Comparison of ENCODE assay signal across 24 cellular contexts in genomic region chr1:89986020-89986419, GRCh38. TPM values are rescaled to one million over a fixed set of nuclear protein-coding genes. Genes with fewer than 3 reads are reported as not detected.
DNase-seq lines count a peak whose midpoint lies in the region; ATAC-seq, FAIRE-seq and TF ChIP-seq lines count a peak whose summit lies in the region.
"Had no signal": no experiment of that assay in that cellular context is flagged by ENCODE, and none has a peak within 500 bp of the region (broad histone marks: within the 10 kb centered on the region; RNA-seq: fewer than 3 reads in every experiment).

No MANE protein-coding gene starts in this region.

- no peaks in the 10 kb centered on the region for H3K36me3 ChIP-seq in K562 (ENCODE audit: control insufficient read depth, insufficient read depth, low read length)
- H3K36me3 ChIP-seq: SJCRH30, tibial nerve had no signal

- no peak overlapping the region for H3K4me3 ChIP-seq in K562
- H3K4me3 ChIP-seq: SJCRH30, tibial nerve had no signal

- CTCF ChIA-PET in K562 (lab: Yijun Ruan, JAX; ENCODE audit: low intra/inter-chr PET ratio) = interaction anchor here (1.8 kb wide), 1 partner anchor 180 kb away, joined by 6 read pairs; no protein-coding TSS in a partner anchor

- no peaks in the 10 kb centered on the region for H3K9me1 ChIP-seq in K562 (ENCODE audit: control insufficient read depth, insufficient read depth, low read length)

- no peak for TF ChIP-seq RAD21 in K562 (CRISPR knock-in tag; conservative IDR thresholded peaks at IDR 0.05 in 1 of 2, IDR thresholded peaks at IDR 0.05 in 1 of 2)

- H3K9me3 ChIP-seq in K562 (replicated peaks; ENCODE audit: control insufficient read depth, insufficient read depth, low read depth, low read length) = no peaks in the 10 kb centered on the region
- H3K9me3 ChIP-seq: SJCRH30, tibial nerve had no signal

- no TSS peak for BruUV-seq in K562 (replicated peaks; lab: Mats Ljungman, UMichigan)

- no peak overlapping the region for H3K9ac ChIP-seq in K562 (ENCODE audit: insufficient read depth in 1 of 2, low read depth in 2 of 2, low read length in 2 of 2)

- H3K4me2 ChIP-seq in K562 (ENCODE audit: insufficient read depth, low read length) = no peak overlapping the region

- no peak for TF ChIP-seq POLR2A in K562 (conservative IDR thresholded peaks at IDR 0.05)

- H3K79me2 ChIP-seq in K562 (ENCODE audit: control insufficient read depth, insufficient read depth, low read length) = no peaks in the 10 kb centered on the region

- no peak for FAIRE-seq in K562 (lab: Jason Lieb, UNC)
- FAIRE-seq: D721Med had no signal

- no peak for TF ChIP-seq EP300 in K562 (IDR thresholded peaks at IDR 0.05; ENCODE audit: low read length)

- ATAC-seq in K562 (no peak), left ventricle myocardium superior (no peak), left lobe of liver (no peak)
- ATAC-seq: activated CD8-positive, alpha-beta memory T cell treated with anti-CD3 and anti-CD28 coated beads, Interleukin-2, amount 10 ng/mL, durations not matched to agents 7 days and 5 days; PC-3; stimulated activated naive B cell treated with anti-CD40 and anti-IgM and Interleukin-4, amounts not matched to agents 10 μg/mL and 1 μg/mL and 100 μg/mL, for 72 hours had no signal

- intact Hi-C loops in K562 (cut with micrococcal nuclease) = loop anchor here (5.0 to 10.0 kb wide), 3 partner anchors 84 to 501 kb away; partner anchors contain the start of gene LRRC8C
- intact Hi-C loops in left ventricle myocardium superior (cut with micrococcal nuclease) = loop anchor here (2.0 to 5.0 kb wide), 2 partner anchors 181 to 464 kb away; partner anchors contain the start of gene LRRC8B

- in situ Hi-C loops in K562 (cut with MboI) = loop anchor here (5.0 to 25.0 kb wide), 2 partner anchors 179 to 874 kb away; no protein-coding TSS in a partner anchor

- H4K20me1 ChIP-seq in K562 (replicated peaks; ENCODE audit: control insufficient read depth, insufficient read depth, low read length) = no peaks in the 10 kb centered on the region

- peak; percentile 14 for DNase-seq in DMS 273 treated with DMSO at 0.1 percent for 48 hours (lab: John Stamatoyannopoulos, UW)
- peak; percentile 93 for DNase-seq in NCI-H1105 (lab: John Stamatoyannopoulos, UW)
- DNase-seq in NCI-H2171 (lab: John Stamatoyannopoulos, UW) = peak; percentile 56
- peak in 3 of 4 experiments; percentile 19 to 33 (median 32) for DNase-seq in K562 (ENCODE audit: extremely low read depth in 1 of 4, low spot score in 3 of 4)
- DNase-seq in NCI-H1048 (lab: John Stamatoyannopoulos, UW) = no peak
- DNase-seq in left ventricle myocardium superior = no peak
- no peak for DNase-seq in hepatic stellate cell (ENCODE audit: low spot score)
- no peak for DNase-seq in left lobe of liver (ENCODE audit: low spot score)
- DNase-seq: activated CD4-positive, alpha-beta T cell treated with anti-CD3 and anti-CD28 coated beads for 1 hour; activated CD8-positive, alpha-beta memory T cell treated with anti-CD3 and anti-CD28 coated beads, Interleukin-2, amount 10 ng/mL, durations not matched to agents 7 days and 5 days; activated gamma-delta T cell; AML-193; amniotic stem cell; effector memory CD4-positive, alpha-beta T cell; hippocampal formation; Karpas-422; kidney glomerular epithelial cell; PC-3; SJCRH30; stimulated activated CD4-positive, alpha-beta T cell treated with anti-CD3 and anti-CD28 coated beads, Interleukin-12 subunit alpha, Interleukin-12 subunit beta, amount 100 ng/mL, for 4 hours; stimulated activated naive B cell treated with anti-CD40 and anti-IgM and Interleukin-4, amounts not matched to agents 10 μg/mL and 1 μg/mL and 100 μg/mL, for 72 hours; T-helper 9 cell had no signal

- H3K27ac ChIP-seq in K562 (ENCODE audit: extremely low read depth, low read depth, low read length) = no peak overlapping the region
- H3K27ac ChIP-seq: SJCRH30, tibial nerve had no signal

- no peak for TF ChIP-seq CTCF in K562 (IDR thresholded peaks at IDR 0.05 in 2 of 3, conservative IDR thresholded peaks at IDR 0.05 in 1 of 3; ENCODE audit: insufficient read depth in 2 of 3, low read depth in 1 of 3, low read length in 3 of 3)

- H3K27me3 ChIP-seq in K562 (ENCODE audit: control insufficient read depth in 2 of 2, insufficient read depth in 2 of 2, low read length in 2 of 2) = no peaks in the 10 kb centered on the region
- H3K27me3 ChIP-seq: SJCRH30, tibial nerve had no signal

- 0 out of 2 replicates have a peak overlapping the region, but pooled peaks have one; percentile 30 for H2AFZ ChIP-seq in K562 (ENCODE audit: low read depth, low read length)

- POLR2A ChIA-PET in K562 (lab: Yijun Ruan, JAX) = interaction anchor here (0.6 to 1.1 kb wide), 3 partner anchors 153 to 307 kb away, joined by 3 read pairs; no protein-coding TSS in a partner anchor

- peaks cover 2 to 5% of the 10 kb centered on the region in 2 experiments; a peak in 2 of 5 replicates for H3K4me1 ChIP-seq in K562 (replicated peaks in 1 of 2; ENCODE audit: control insufficient read depth in 2 of 2, insufficient read depth in 2 of 2, low read length in 2 of 2)

TF ChIP-seq in K562, 482 proteins besides CTCF, POLR2A, EP300 and RAD21:
- TF ChIP-seq JUND (IDR thresholded peaks at IDR 0.05; ENCODE audit: borderline replicate concordance, low read depth, low read length) (no peak), JUND (tag; IDR thresholded peaks at IDR 0.05; ENCODE audit: borderline replicate concordance, low read depth, low read length) (no peak), CHD4 (IDR thresholded peaks at IDR 0.05; ENCODE audit: insufficient read depth, insufficient replicate concordance, low read depth, low read length, poor library complexity, severe bottlenecking) (no peak), NFIC (IDR thresholded peaks at IDR 0.05) (peak; percentile 83), THRB (CRISPR knock-in tag; conservative IDR thresholded peaks at IDR 0.05) (no peak)
TF ChIP-seq in K562: peak in this region for 1.

RNA-seq across cellular contexts. Expression of gene ZNF326, which starts 8.9 kb away (rescaled TPM):
- total RNA-seq in K562 (2011; cell fraction: chromatin; rRNA removed; ENCODE audit: low replicate concordance) = 16.4 and 77.7 TPM in 2 replicates
- 11.0 and 16.2 TPM in 2 replicates for total RNA-seq in K562 (2011; cell fraction: nucleolus; rRNA removed)
- 31.3 and 61.9 TPM in 2 replicates for total RNA-seq in K562 (2011; cell fraction: nucleoplasm; rRNA removed)
- total RNA-seq in K562 (2014; rRNA removed) (7.2 and 9.2 TPM in 2 replicates), K562 (2014; rRNA removed; fragmentation: Illumina TruSeq; extraction: Trizol) (20.1 and 24.4 TPM in 2 replicates), K562 (2015; rRNA removed; fragmentation: Illumina TruSeq; extraction: Trizol) (17.1 and 19.4 TPM in 2 replicates), K562 (2021) (17.6 and 23.5 TPM in 2 replicates), left ventricle myocardium superior (17.0 TPM), left lobe of liver (11.2 TPM)
- polyA plus RNA-seq in K562 (2011; rRNA removed) (29.5 and 30.6 TPM in 2 replicates), K562 (2014; fragmentation: Illumina TruSeq; extraction: Trizol) (26.8 and 33.2 TPM in 2 replicates), K562 (2014; fragmentation: Nextera tagmentation; extraction: Ambion mirVana) (1 to 10 TPM; 7.3 to 7.7 TPM), K562 (2014; rRNA removed) (30.4 and 31.6 TPM in 2 replicates)
- 10.0 and 21.1 TPM in 2 replicates for polyA plus RNA-seq in K562 (2011; cell fraction: cytosol; rRNA removed)
- 27.1 and 38.8 TPM in 2 replicates for polyA plus RNA-seq in K562 (2011; cell fraction: nucleus; rRNA removed)
- 13.6 and 33.7 TPM in 2 replicates for polyA plus RNA-seq in K562 (2012)
- 44.2 and 52.3 TPM in 2 replicates for polyA minus RNA-seq in K562 (2011; rRNA and poly(A)+ RNA removed)
- polyA minus RNA-seq in K562 (2011; cell fraction: cytosol; rRNA and poly(A)+ RNA removed) = 11.2 and 14.7 TPM in 2 replicates
- polyA minus RNA-seq in K562 (2011; cell fraction: nucleus; rRNA and poly(A)+ RNA removed) = 63.7 and 116 TPM in 2 replicates

Comparison
In these comparisons a context has a peak if more than half of its experiments do, and no peak if none do; other contexts are left out.
1. DNase-seq: peak in DMS 273 treated with DMSO at 0.1 percent for 48 hours (single experiment), NCI-H1105 (single experiment), NCI-H2171 (single experiment) and K562 (3 of 4); none in NCI-H1048 (single experiment), left ventricle myocardium superior (single experiment), hepatic stellate cell (single experiment) and left lobe of liver (single experiment).